In the genomic region with DNA sequence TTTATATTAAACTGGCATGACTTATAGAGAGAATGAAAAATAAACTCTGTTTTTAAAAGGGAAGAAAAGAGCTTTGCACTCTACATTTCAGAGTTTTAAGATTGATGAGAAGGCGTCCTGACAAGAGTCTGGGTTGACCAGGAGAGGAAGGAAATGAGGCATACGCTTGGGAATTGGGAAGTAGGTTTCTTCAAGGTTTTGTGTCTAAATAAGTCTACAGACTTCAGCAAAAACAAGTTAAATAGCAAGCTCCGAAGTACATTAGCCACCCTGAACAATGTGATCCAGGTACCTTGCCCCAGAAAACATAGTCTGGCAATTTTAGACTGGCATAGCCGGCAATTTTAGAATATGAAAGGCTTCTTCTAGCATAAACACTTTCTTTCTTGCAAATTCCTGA, we compare ENCODE assay signal across 28 cellular contexts. TPM values are rescaled to one million over a fixed set of nuclear protein-coding genes. Genes with fewer than 3 reads are reported as not detected.
"Had no signal": no experiment of that assay in that cellular context is flagged by ENCODE, and none has a peak within 500 bp of the region (broad histone marks: within the 10 kb centered on the region; RNA-seq: fewer than 3 reads in every experiment).

No MANE protein-coding gene starts in this region.

- ATAC-seq: activated T-helper 17 cell treated with anti-CD3 and anti-CD28 coated beads, Interleukin-2, amount 50 U/mL, for 72 hours; heart left ventricle; left ventricle myocardium superior; mucosa of descending colon; stimulated activated effector memory CD8-positive, alpha-beta T cell treated with anti-CD3 and anti-CD28 coated beads, Interleukin-12 subunit alpha, Interleukin-12 subunit beta, amount 100 ng/mL, for 72 hours had no signal

- H3K4me1 Mint-ChIP-seq: activated B cell treated with CpG ODN at 0.5 μM for 24 hours; activated CD4-positive, alpha-beta memory T cell treated with anti-CD3 and anti-CD28 coated beads, Interleukin-2, amount 10 ng/mL, durations not matched to agents 7 days and 5 days; activated naive CD8-positive, alpha-beta T cell treated with anti-CD3 and anti-CD28 coated beads for 36 hours; activated T-helper 17 cell treated with anti-CD3 and anti-CD28 coated beads, Interleukin-2, amount 50 U/mL, for 72 hours; immature natural killer cell; memory B cell; naive B cell; stimulated activated effector memory CD8-positive, alpha-beta T cell treated with anti-CD3 and anti-CD28 coated beads, Interleukin-12 subunit alpha, Interleukin-12 subunit beta, amount 100 ng/mL, for 72 hours had no signal

- H3K4me3 ChIP-seq: cardiac muscle cell, heart left ventricle, mucosa of descending colon, sigmoid colon, stomach, vagina had no signal

- H3K36me3 ChIP-seq: cardiac muscle cell, heart left ventricle, sigmoid colon, stomach, vagina had no signal

- DNase-seq: activated B cell treated with CpG ODN at 0.5 μM for 24 hours; activated CD4-positive, alpha-beta memory T cell treated with anti-CD3 and anti-CD28 coated beads, Interleukin-2, amount 10 ng/mL, durations not matched to agents 7 days and 5 days; activated CD4-positive, alpha-beta T cell treated with anti-CD3 and anti-CD28 coated beads for 4 hours; activated naive CD4-positive, alpha-beta T cell; activated naive CD8-positive, alpha-beta T cell treated with anti-CD3 and anti-CD28 coated beads for 36 hours; activated T-cell treated with anti-CD3 and anti-CD28 coated beads, Interleukin-2, amount 50 U/mL, for 1 hour; amniotic stem cell; heart left ventricle; immature natural killer cell; left ventricle myocardium superior; mucosa of descending colon; naive B cell; sigmoid colon; stimulated activated CD4-positive, alpha-beta T cell treated with anti-CD3 and anti-CD28 coated beads, Interleukin-4, amount 100 ng/mL, for 24 hours; stomach; trophoblast cell had no signal

- H3K4me1 ChIP-seq: sigmoid colon, stomach, vagina had no signal

- H3K27ac Mint-ChIP-seq: activated B cell treated with CpG ODN at 0.5 μM for 24 hours; activated CD4-positive, alpha-beta memory T cell treated with anti-CD3 and anti-CD28 coated beads, Interleukin-2, amount 10 ng/mL, durations not matched to agents 7 days and 5 days; activated naive CD8-positive, alpha-beta T cell treated with anti-CD3 and anti-CD28 coated beads for 36 hours; activated T-helper 17 cell treated with anti-CD3 and anti-CD28 coated beads, Interleukin-2, amount 50 U/mL, for 72 hours; immature natural killer cell; memory B cell; stimulated activated effector memory CD8-positive, alpha-beta T cell treated with anti-CD3 and anti-CD28 coated beads, Interleukin-12 subunit alpha, Interleukin-12 subunit beta, amount 100 ng/mL, for 72 hours; T-helper 2 cell treated with Interferon-gamma antibody and Interleukin-4, amounts not matched to agents 5 μg/mL and 100 μg/mL, for 36 hours had no signal

- H3K4me3 Mint-ChIP-seq: activated B cell treated with CpG ODN at 0.5 μM for 24 hours; activated CD4-positive, alpha-beta memory T cell treated with anti-CD3 and anti-CD28 coated beads, Interleukin-2, amount 10 ng/mL, durations not matched to agents 7 days and 5 days; activated naive CD8-positive, alpha-beta T cell treated with anti-CD3 and anti-CD28 coated beads for 36 hours; activated T-helper 17 cell treated with anti-CD3 and anti-CD28 coated beads, Interleukin-2, amount 50 U/mL, for 72 hours; immature natural killer cell; memory B cell; naive B cell; stimulated activated effector memory CD8-positive, alpha-beta T cell treated with anti-CD3 and anti-CD28 coated beads, Interleukin-12 subunit alpha, Interleukin-12 subunit beta, amount 100 ng/mL, for 72 hours; T-helper 2 cell treated with Interferon-gamma antibody and Interleukin-4, amounts not matched to agents 5 μg/mL and 100 μg/mL, for 36 hours had no signal

- H3K27me3 ChIP-seq: sigmoid colon, stomach, vagina had no signal

- H3K9me3 ChIP-seq: heart left ventricle, mucosa of descending colon, sigmoid colon, stomach, vagina had no signal

- H3K36me3 Mint-ChIP-seq: activated naive CD8-positive, alpha-beta T cell treated with anti-CD3 and anti-CD28 coated beads for 36 hours; immature natural killer cell; naive B cell; stimulated activated effector memory CD8-positive, alpha-beta T cell treated with anti-CD3 and anti-CD28 coated beads, Interleukin-12 subunit alpha, Interleukin-12 subunit beta, amount 100 ng/mL, for 72 hours had no signal

- H3K9me3 Mint-ChIP-seq: activated B cell treated with CpG ODN at 0.5 μM for 24 hours; activated CD4-positive, alpha-beta memory T cell treated with anti-CD3 and anti-CD28 coated beads, Interleukin-2, amount 10 ng/mL, durations not matched to agents 7 days and 5 days; activated naive CD8-positive, alpha-beta T cell treated with anti-CD3 and anti-CD28 coated beads for 36 hours; activated T-helper 17 cell treated with anti-CD3 and anti-CD28 coated beads, Interleukin-2, amount 50 U/mL, for 72 hours; immature natural killer cell; memory B cell; naive B cell; stimulated activated effector memory CD8-positive, alpha-beta T cell treated with anti-CD3 and anti-CD28 coated beads, Interleukin-12 subunit alpha, Interleukin-12 subunit beta, amount 100 ng/mL, for 72 hours; T-helper 2 cell treated with Interferon-gamma antibody and Interleukin-4, amounts not matched to agents 5 μg/mL and 100 μg/mL, for 36 hours had no signal

- H3K27ac ChIP-seq: cardiac muscle cell, heart left ventricle, sigmoid colon, stomach, vagina had no signal

RNA-seq across cellular contexts. Expression of a gene that starts 28.5 kb away (rescaled TPM):
- total RNA-seq: activated B cell treated with CpG ODN at 0.5 μM for 24 hours; activated CD4-positive, alpha-beta memory T cell treated with anti-CD3 and anti-CD28 coated beads, Interleukin-2, amount 10 ng/mL, durations not matched to agents 7 days and 5 days; activated naive CD8-positive, alpha-beta T cell treated with anti-CD3 and anti-CD28 coated beads for 36 hours; activated T-helper 17 cell treated with anti-CD3 and anti-CD28 coated beads, Interleukin-2, amount 50 U/mL, for 72 hours; cardiac muscle cell; chondrocyte; dermis microvascular lymphatic vessel endothelial cell; frontal cortex; heart left ventricle; left ventricle myocardium superior; mucosa of descending colon; osteocyte; sigmoid colon; stomach; temporal lobe; vagina had no signal
- polyA plus RNA-seq: cardiac muscle cell, esophagus, heart left ventricle, immature natural killer cell, sigmoid colon, stomach had no signal
